ENCODE assay signal across 18 cellular contexts in genomic region chr11:73107597-73107996, GRCh38. TPM values are rescaled to one million over a fixed set of nuclear protein-coding genes. Genes with fewer than 3 reads are reported as not detected.
DNase-seq lines count a peak whose midpoint lies in the region; ATAC-seq and TF ChIP-seq lines count a peak whose summit lies in the region.
"Had no signal": no experiment of that assay in that cellular context is flagged by ENCODE, and none has a peak within 500 bp of the region (broad histone marks: within the 10 kb centered on the region; RNA-seq: fewer than 3 reads in every experiment).

No MANE protein-coding gene starts in this region.

- H3K36me3 ChIP-seq in CD8-positive, alpha-beta T cell (ENCODE audit: insufficient read depth, low read length): no peaks in the 10 kb centered on the region
- H3K36me3 ChIP-seq in MG63: peaks cover 3% of the 10 kb centered on the region
- H3K36me3 ChIP-seq: BE2C, HAP-1 had no signal

- peaks cover 16% of the 10 kb centered on the region for H3K4me1 Mint-ChIP-seq in CD8-positive, alpha-beta T cell (ENCODE audit: low read depth)
- H3K4me1 Mint-ChIP-seq in IgD-negative memory B cell: peaks cover 30 to 45% (median 35%) of the 10 kb centered on the region in 3 donors
- peaks cover 26% of the 10 kb centered on the region for H3K4me1 Mint-ChIP-seq in memory B cell
- H3K4me1 Mint-ChIP-seq: GM23338 had no signal

- no peaks in the 10 kb centered on the region for H3K4me1 ChIP-seq in CD8-positive, alpha-beta T cell (ENCODE audit: insufficient read depth, low read length)
- H3K4me1 ChIP-seq: BE2C, HAP-1 had no signal

- CTCF ChIA-PET in CD8-positive, alpha-beta T cell (lab: Charles Lee): interaction anchor here (0.7 kb wide), 1 partner anchor 35 kb away, joined by 3 read pairs; the partner anchor contains the start of gene FCHSD2

- TF ChIP-seq CTCF in CD8-positive, alpha-beta T cell (IDR thresholded peaks at IDR 0.05): no peak

- peaks cover 20% of the 10 kb centered on the region for H3K9me3 Mint-ChIP-seq in CD8-positive, alpha-beta T cell
- H3K9me3 Mint-ChIP-seq in IgD-negative memory B cell (peaks cover 7 to 18% (median 9%) of the 10 kb centered on the region in 3 donors), memory B cell (peaks cover 15% of the 10 kb centered on the region)
- H3K9me3 Mint-ChIP-seq: GM23338 had no signal

- no peaks in the 10 kb centered on the region for H3K27me3 Mint-ChIP-seq in CD8-positive, alpha-beta T cell (ENCODE audit: low read depth)
- H3K27me3 Mint-ChIP-seq in IgD-negative memory B cell: no peaks in the 10 kb centered on the region
- no peaks in the 10 kb centered on the region for H3K27me3 Mint-ChIP-seq in memory B cell
- H3K27me3 Mint-ChIP-seq: CD8-positive, alpha-beta memory T cell had no signal

- no peak for ATAC-seq in CD8-positive, alpha-beta T cell
- ATAC-seq in memory B cell (ENCODE audit: low read depth) (no peak), GM21423 (IDR thresholded peaks at IDR 0.05; ENCODE audit: unreplicated experiment) (no peak)
- ATAC-seq: GM12878, GM23338 had no signal

- H3K4me3 Mint-ChIP-seq in CD8-positive, alpha-beta T cell: no peak overlapping the region
- H3K4me3 Mint-ChIP-seq in IgD-negative memory B cell: peak overlapping the region in 3 of 4 donors; percentile 10 to 47 (median 16)
- no peak overlapping the region for H3K4me3 Mint-ChIP-seq in memory B cell
- H3K4me3 Mint-ChIP-seq: CD14-positive monocyte; CD8-positive, alpha-beta memory T cell; GM23338 had no signal

- no peak overlapping the region for H3K4me3 ChIP-seq in CD8-positive, alpha-beta T cell (ENCODE audit: low read depth, low read length)
- no peak overlapping the region for H3K4me3 ChIP-seq in MG63
- H3K4me3 ChIP-seq: BLaER1 treated with 17β-estradiol and CSF1 and Interleukin-3, amounts not matched to agents 10 nM and 100 nM; GM12878; GM23338; HAP-1 had no signal

- DNase-seq in CD8-positive, alpha-beta T cell: no peak
- no peak for DNase-seq in memory B cell (ENCODE audit: low spot score in 2 of 2)
- no peak for DNase-seq in MG63
- no peak for DNase-seq in cortex of kidney (lab: John Stamatoyannopoulos, UW)
- DNase-seq in Ammon's horn (ENCODE audit: low spot score): no peak
- DNase-seq: BE2C; CD8-positive, alpha-beta memory T cell; DMS 273 treated with DMSO at 0.1 percent for 48 hours; DMS79; EL; GDM1 had no signal

- POLR2A ChIA-PET in CD8-positive, alpha-beta T cell (lab: Charles Lee): interaction anchor here (0.7 kb wide), 1 partner anchor 19 kb away, joined by 4 read pairs; no protein-coding TSS in a partner anchor

- intact Hi-C loops in CD8-positive, alpha-beta T cell (cut with DNase I, micrococcal nuclease): no loop called here

- H3K36me3 Mint-ChIP-seq in CD8-positive, alpha-beta T cell: peaks cover 16% of the 10 kb centered on the region
- peaks cover 13% of the 10 kb centered on the region for H3K36me3 Mint-ChIP-seq in IgD-negative memory B cell
- peaks cover 50% of the 10 kb centered on the region for H3K36me3 Mint-ChIP-seq in memory B cell

- H3K27ac Mint-ChIP-seq in CD8-positive, alpha-beta T cell: peak overlapping the region; percentile 1
- H3K27ac Mint-ChIP-seq in IgD-negative memory B cell (peak overlapping the region in 1 of 3 donors; percentile 64), memory B cell (peak overlapping the region; percentile 79)
- H3K27ac Mint-ChIP-seq: GM23338 had no signal

- no peaks in the 10 kb centered on the region for H3K9me3 ChIP-seq in CD8-positive, alpha-beta T cell (ENCODE audit: low read length)
- peaks cover 10% of the 10 kb centered on the region for H3K9me3 ChIP-seq in MG63
- H3K9me3 ChIP-seq: BE2C had no signal

- H3K27ac ChIP-seq in CD8-positive, alpha-beta T cell (ENCODE audit: low read depth, low read length): no peak overlapping the region
- H3K27ac ChIP-seq: BLaER1 treated with 17β-estradiol and CSF1 and Interleukin-3, amounts not matched to agents 10 nM and 100 nM had no signal

- H3K27me3 ChIP-seq in CD8-positive, alpha-beta T cell (ENCODE audit: insufficient read depth, low read length): no peaks in the 10 kb centered on the region
- H3K27me3 ChIP-seq in MG63: no peaks in the 10 kb centered on the region
- H3K27me3 ChIP-seq: BE2C; BLaER1 treated with 17β-estradiol and CSF1 and Interleukin-3, amounts not matched to agents 10 nM and 100 nM had no signal

RNA-seq across cellular contexts. Expression of gene FCHSD2, which starts 34.5 kb away (rescaled TPM):
- 10 to 100 TPM; 38.8 to 41.1 TPM for total RNA-seq in CD8-positive, alpha-beta T cell
- 72.1 TPM for polyA plus RNA-seq in IgD-negative memory B cell
- total RNA-seq in MG63 (2014; rRNA removed; shearing (Covaris generic); ENCODE audit: low replicate concordance): 8.2 and 18.1 TPM in 2 replicates

Comparison
In these comparisons a context has a peak if more than half of its experiments do, and no peak if none do; other contexts are left out.
1. H3K4me3 Mint-ChIP-seq: peak in IgD-negative memory B cell (3 of 4); none in CD8-positive, alpha-beta T cell (single experiment) and memory B cell (single experiment).